In the genomic region with DNA sequence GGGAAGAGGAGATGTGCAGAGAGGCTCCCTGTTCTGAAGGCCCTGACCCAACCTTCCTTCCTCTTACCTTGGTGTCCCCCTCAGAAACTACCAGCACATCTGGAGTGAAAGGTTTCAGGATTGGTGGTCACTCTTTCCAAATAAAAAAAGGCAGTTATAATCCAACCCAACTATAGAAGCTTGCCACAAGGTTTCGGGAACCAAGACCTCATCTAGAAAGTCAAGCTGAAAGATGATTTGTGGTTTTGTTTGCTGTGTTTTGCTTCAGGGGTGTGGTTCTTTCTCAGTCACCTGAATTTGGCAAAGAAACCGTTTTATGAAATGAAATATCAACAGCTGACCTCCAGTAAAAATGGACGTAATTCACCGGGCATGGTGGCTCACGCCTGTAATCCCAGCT, we compare ENCODE assay signal across 2 cellular contexts.
TF ChIP-seq lines count a peak whose summit lies in the region.

No MANE protein-coding gene starts in this region.

TF ChIP-seq in GM12891, 5 proteins besides CTCF, POLR2A, EP300 and RAD21:
- TF ChIP-seq POU2F2 (IDR thresholded peaks at IDR 0.05; ENCODE audit: low read depth, low read length) (no peak), POLR2AphosphoS5 (IDR thresholded peaks at IDR 0.05; ENCODE audit: low read depth, low read length) (no peak), PAX5 (IDR thresholded peaks at IDR 0.05; ENCODE audit: insufficient read depth, low read length, severe bottlenecking) (no peak), TAF1 (IDR thresholded peaks at IDR 0.05; ENCODE audit: low read depth, low read length) (no peak)

TF ChIP-seq in GM12878, 131 proteins besides CTCF, POLR2A, EP300 and RAD21:
- 0 out of 2 replicates have a peak, but pooled peaks have one; percentile 14 for TF ChIP-seq IKZF1 (conservative IDR thresholded peaks at IDR 0.05)
- peak; percentile 31; a peak in 2 of 4 replicates for TF ChIP-seq IKZF2 (IDR thresholded peaks at IDR 0.05)
- TF ChIP-seq RUNX3 (IDR thresholded peaks at IDR 0.05; ENCODE audit: low read length): peak; percentile 80
- TF ChIP-seq PAX8 (IDR thresholded peaks at IDR 0.05): no peak
